Comparison of ENCODE assay signal across 19 cellular contexts in genomic region chr9:84822589-84823233, GRCh38.
A peak's percentile ranks its signal among the peaks of the same experiment; 100 is the strongest.
DNase-seq lines count a peak whose midpoint lies in the region; ATAC-seq lines count a peak whose summit lies in the region.
"Had no signal": no experiment of that assay in that cellular context is flagged by ENCODE, and none has a peak within 500 bp of the region (broad histone marks: within the 10 kb centered on the region; RNA-seq: fewer than 3 reads in every experiment).

No MANE protein-coding gene starts in this region.

- no peaks in the 10 kb centered on the region for H3K36me3 Mint-ChIP-seq in activated T-cell treated with anti-CD3 and anti-CD28 coated beads, Interleukin-2, amount 50 U/mL, for 24 hours (ENCODE audit: low read depth)

- H3K9me3 Mint-ChIP-seq in activated T-cell treated with anti-CD3 and anti-CD28 coated beads, Interleukin-2, amount 50 U/mL, for 24 hours, result no peaks in the 10 kb centered on the region
- H3K9me3 Mint-ChIP-seq: activated naive CD4-positive, alpha-beta T cell treated with anti-CD3 and anti-CD28 coated beads for 36 hours; type B pancreatic cell had no signal

- no peaks in the 10 kb centered on the region for H3K4me1 Mint-ChIP-seq in activated T-cell treated with anti-CD3 and anti-CD28 coated beads, Interleukin-2, amount 50 U/mL, for 24 hours (ENCODE audit: low read depth)

- H3K4me1 ChIP-seq in subcutaneous abdominal adipose tissue (ENCODE audit: control insufficient read depth in 5 of 5, insufficient read depth in 5 of 5, low read length in 5 of 5), result peaks cover 5 to 55% (median 43%) of the 10 kb centered on the region in 5 donors
- H3K4me1 ChIP-seq: body of pancreas had no signal

- peaks cover 4% of the 10 kb centered on the region for H3K27me3 Mint-ChIP-seq in activated T-cell treated with anti-CD3 and anti-CD28 coated beads, Interleukin-2, amount 50 U/mL, for 24 hours

- peak; percentile 45 for ATAC-seq in GM19023 (IDR thresholded peaks at IDR 0.05; ENCODE audit: unreplicated experiment)
- peak; percentile 58 for ATAC-seq in HG02678 (IDR thresholded peaks at IDR 0.05; ENCODE audit: unreplicated experiment)
- ATAC-seq in HG03521 (IDR thresholded peaks at IDR 0.05; ENCODE audit: unreplicated experiment), result peak; percentile 67
- ATAC-seq in GM21717 (IDR thresholded peaks at IDR 0.05; ENCODE audit: unreplicated experiment), result no peak
- ATAC-seq: body of pancreas had no signal

- DNase-seq in activated T-cell treated with anti-CD3 and anti-CD28 coated beads, Interleukin-2, amount 50 U/mL, for 24 hours, result no peak
- DNase-seq in epidermal melanocyte (ENCODE audit: insufficient read length, low spot score) (no peak), CD1c-positive myeloid dendritic cell (ENCODE audit: extremely low spot score) (no peak)
- DNase-seq: activated CD4-positive, CD25-positive, alpha-beta regulatory T cell treated with anti-CD3 and anti-CD28 coated beads, Interleukin-2, amount 50 U/mL, for 72 hours; activated naive CD4-positive, alpha-beta T cell treated with anti-CD3 and anti-CD28 coated beads for 36 hours; body of pancreas; dermis blood vessel endothelial cell; DMS153; esophagus squamous epithelium; head of caudate nucleus; MG63; NCI-H2107 had no signal

- H3K9ac ChIP-seq in subcutaneous abdominal adipose tissue (ENCODE audit: low read length in 5 of 5), result no peak overlapping the region

- H3K27ac Mint-ChIP-seq in activated T-cell treated with anti-CD3 and anti-CD28 coated beads, Interleukin-2, amount 50 U/mL, for 24 hours, result no peak overlapping the region
- H3K27ac Mint-ChIP-seq: activated naive CD4-positive, alpha-beta T cell treated with anti-CD3 and anti-CD28 coated beads for 36 hours; type B pancreatic cell had no signal

- peak overlapping the region; percentile 6 for H3K27ac ChIP-seq in subcutaneous abdominal adipose tissue (ENCODE audit: low read depth, low read length)
- H3K27ac ChIP-seq: body of pancreas, esophagus squamous epithelium, neutrophil had no signal

- no peak overlapping the region for H3K4me3 Mint-ChIP-seq in activated T-cell treated with anti-CD3 and anti-CD28 coated beads, Interleukin-2, amount 50 U/mL, for 24 hours
- H3K4me3 Mint-ChIP-seq: activated naive CD4-positive, alpha-beta T cell treated with anti-CD3 and anti-CD28 coated beads for 36 hours; type B pancreatic cell had no signal

- no peak overlapping the region for H3K4me3 ChIP-seq in subcutaneous abdominal adipose tissue (ENCODE audit: low read depth in 1 of 5, low read length in 5 of 5)
- H3K4me3 ChIP-seq: body of pancreas, esophagus squamous epithelium, MG63 had no signal

- H3K9me3 ChIP-seq in subcutaneous abdominal adipose tissue (ENCODE audit: control insufficient read depth in 5 of 5, low read length in 5 of 5), result no peaks in the 10 kb centered on the region
- H3K9me3 ChIP-seq: body of pancreas, esophagus squamous epithelium, MG63, neutrophil had no signal

- H3K36me3 ChIP-seq in subcutaneous abdominal adipose tissue (ENCODE audit: control insufficient read depth in 5 of 5, insufficient read depth in 5 of 5, low read length in 5 of 5), result no peaks in the 10 kb centered on the region
- H3K36me3 ChIP-seq: esophagus squamous epithelium, MG63, neutrophil had no signal

- no peaks in the 10 kb centered on the region for H3K27me3 ChIP-seq in subcutaneous abdominal adipose tissue (ENCODE audit: control insufficient read depth in 5 of 5, insufficient read depth in 4 of 5, low read length in 5 of 5)
- H3K27me3 ChIP-seq: body of pancreas, esophagus squamous epithelium, MG63, neutrophil had no signal
